In genomic region chr14:81122326-81122725, GRCh38 we compare ENCODE assay signal across 12 cellular contexts.
DNase-seq lines count a peak whose midpoint lies in the region; ATAC-seq, FAIRE-seq and TF ChIP-seq lines count a peak whose summit lies in the region.
"Had no signal": no experiment of that assay in that cellular context is flagged by ENCODE, and none has a peak within 500 bp of the region (broad histone marks: within the 10 kb centered on the region; RNA-seq: fewer than 3 reads in every experiment).

No MANE protein-coding gene starts in this region.

- no peaks in the 10 kb centered on the region for H3K9me3 Mint-ChIP-seq in CD8-positive, alpha-beta T cell

- H3K27me3 Mint-ChIP-seq in CD8-positive, alpha-beta T cell (ENCODE audit: low read depth), result no peaks in the 10 kb centered on the region
- H3K27me3 Mint-ChIP-seq: brain had no signal

- peak overlapping the region; percentile 12; the same call in 1 of the 2 replicates for H2AFZ ChIP-seq in OCI-LY7 (ENCODE audit: low read length)

- H3K36me3 Mint-ChIP-seq in CD8-positive, alpha-beta T cell, result no peaks in the 10 kb centered on the region
- H3K36me3 Mint-ChIP-seq: brain had no signal

- no peaks in the 10 kb centered on the region for H3K9me2 ChIP-seq in OCI-LY7 (ENCODE audit: insufficient read depth, low read length)

- no peak overlapping the region for H3K9ac ChIP-seq in colonic mucosa (ENCODE audit: low read depth in 2 of 2, low read length in 2 of 2)
- no peak overlapping the region for H3K9ac ChIP-seq in kidney (ENCODE audit: low read length in 2 of 2)

- CTCF ChIA-PET in OCI-LY7 (lab: Charles Lee; ENCODE audit: unreplicated experiment), result no interaction called here
- CTCF ChIA-PET in CD8-positive, alpha-beta T cell (lab: Charles Lee), result no interaction called here

- H3K9me3 ChIP-seq in OCI-LY7 (ENCODE audit: low read length) (peaks cover 7% of the 10 kb centered on the region; the same call in 1 of the 2 replicates), colonic mucosa (no peaks in the 10 kb centered on the region), kidney (ENCODE audit: control insufficient read depth in 1 of 2, low read length in 2 of 2) (no peaks in the 10 kb centered on the region)
- H3K9me3 ChIP-seq in CD8-positive, alpha-beta T cell (ENCODE audit: low read length), result no peaks in the 10 kb centered on the region
- H3K9me3 ChIP-seq: esophagus squamous epithelium had no signal

- H3K4me3 ChIP-seq in OCI-LY7 (ENCODE audit: low read depth, low read length, poor library complexity, severe bottlenecking) (no peak overlapping the region), colonic mucosa (no peak overlapping the region), kidney (ENCODE audit: low read length in 2 of 2) (no peak overlapping the region)
- H3K4me3 ChIP-seq in CD8-positive, alpha-beta T cell (ENCODE audit: low read depth, low read length), result no peak overlapping the region
- H3K4me3 ChIP-seq: esophagus squamous epithelium, SK-N-MC had no signal

- no peaks in the 10 kb centered on the region; the same call in 1 of the 2 replicates for H3K36me3 ChIP-seq in OCI-LY7 (ENCODE audit: insufficient read depth, low read length)
- H3K36me3 ChIP-seq in CD8-positive, alpha-beta T cell (ENCODE audit: insufficient read depth, low read length), result no peaks in the 10 kb centered on the region
- no peaks in the 10 kb centered on the region for H3K36me3 ChIP-seq in colonic mucosa
- H3K36me3 ChIP-seq in kidney (ENCODE audit: control insufficient read depth in 1 of 2, insufficient read depth in 2 of 2, low read length in 2 of 2), result no peaks in the 10 kb centered on the region
- H3K36me3 ChIP-seq: esophagus squamous epithelium had no signal

- intact Hi-C loops in OCI-LY7 (cut with micrococcal nuclease; ENCODE audit: unreplicated experiment), result no loop called here
- intact Hi-C loops in CD8-positive, alpha-beta T cell (cut with DNase I, micrococcal nuclease), result no loop called here
- intact Hi-C loops in colonic mucosa (cut with DNase I), result no loop called here
- intact Hi-C loops in kidney (cut with DNase I), result no loop called here

- H3K27me3 ChIP-seq in CD8-positive, alpha-beta T cell (ENCODE audit: insufficient read depth, low read length), result no peaks in the 10 kb centered on the region
- no peaks in the 10 kb centered on the region for H3K27me3 ChIP-seq in colonic mucosa
- H3K27me3 ChIP-seq: esophagus squamous epithelium had no signal

- DNase-seq in OCI-LY7 (ENCODE audit: low spot score), result peak; percentile 46
- DNase-seq in CD8-positive, alpha-beta T cell, result no peak
- no peak for DNase-seq in colonic mucosa
- no peak for DNase-seq in GM19238 (ENCODE audit: insufficient read length, low spot score)
- no peak for DNase-seq in kidney
- DNase-seq: esophagus squamous epithelium, NCI-H187 had no signal

- H3K4me1 ChIP-seq in OCI-LY7 (ENCODE audit: insufficient read depth, low read length, poor library complexity, severe bottlenecking) (peaks cover 29% of the 10 kb centered on the region), colonic mucosa (no peaks in the 10 kb centered on the region), kidney (ENCODE audit: control insufficient read depth in 1 of 2, insufficient read depth in 1 of 2, low read depth in 1 of 2, low read length in 2 of 2) (no peaks in the 10 kb centered on the region)
- H3K4me1 ChIP-seq in CD8-positive, alpha-beta T cell (ENCODE audit: insufficient read depth, low read length), result no peaks in the 10 kb centered on the region

- no peak for FAIRE-seq in kidney (lab: Jason Lieb, UNC)

- peak overlapping the region; percentile 27; the same call in 1 of the 2 replicates for H3K4me2 ChIP-seq in OCI-LY7 (ENCODE audit: low read length)

- H3K4me1 Mint-ChIP-seq in CD8-positive, alpha-beta T cell (ENCODE audit: low read depth), result peaks cover 2% of the 10 kb centered on the region
- H3K4me1 Mint-ChIP-seq: brain had no signal

- POLR2A ChIA-PET in OCI-LY7 (lab: Charles Lee), result no interaction called here
- POLR2A ChIA-PET in CD8-positive, alpha-beta T cell (lab: Charles Lee), result no interaction called here

- H3K27ac Mint-ChIP-seq in CD8-positive, alpha-beta T cell, result no peak overlapping the region
- H3K27ac Mint-ChIP-seq: brain had no signal

- H3K79me2 ChIP-seq in OCI-LY7 (ENCODE audit: insufficient read depth, low read depth, low read length), result no peaks in the 10 kb centered on the region

- H3K4me3 Mint-ChIP-seq in CD8-positive, alpha-beta T cell, result no peak overlapping the region
- H3K4me3 Mint-ChIP-seq: brain had no signal

- H4K20me1 ChIP-seq in OCI-LY7 (ENCODE audit: insufficient read depth, low read length), result no peaks in the 10 kb centered on the region

- TF ChIP-seq CTCF in OCI-LY7 (conservative IDR thresholded peaks at IDR 0.05; ENCODE audit: low read length), result no peak
- no peak for TF ChIP-seq CTCF in CD8-positive, alpha-beta T cell (IDR thresholded peaks at IDR 0.05)
- no peak for TF ChIP-seq CTCF in colonic mucosa (IDR thresholded peaks at IDR 0.05)
- TF ChIP-seq CTCF in kidney (IDR thresholded peaks at IDR 0.05; ENCODE audit: borderline replicate concordance, extremely low read depth, insufficient read depth), result no peak

- BruUV-seq in OCI-LY7 (replicated peaks; lab: Mats Ljungman, UMichigan), result no TSS peak

- ATAC-seq in GM18519 (IDR thresholded peaks at IDR 0.05; ENCODE audit: low FRiP score, unreplicated experiment), result peak; percentile 100
- peak; percentile 100 for ATAC-seq in GM21390 (IDR thresholded peaks at IDR 0.05; ENCODE audit: unreplicated experiment)
- peak; percentile 99 for ATAC-seq in HG03066 (IDR thresholded peaks at IDR 0.05; ENCODE audit: low read depth, unreplicated experiment)
- ATAC-seq in CD8-positive, alpha-beta T cell, result no peak

- no peak overlapping the region for H3K27ac ChIP-seq in OCI-LY7 (ENCODE audit: low read depth, low read length, poor library complexity, severe bottlenecking)
- no peak overlapping the region for H3K27ac ChIP-seq in CD8-positive, alpha-beta T cell (ENCODE audit: low read depth, low read length)
- H3K27ac ChIP-seq in colonic mucosa, result no peak overlapping the region
- H3K27ac ChIP-seq in kidney (ENCODE audit: low read depth in 2 of 2, low read length in 2 of 2), result no peak overlapping the region
- H3K27ac ChIP-seq: SK-N-MC had no signal
